23 cellular contexts compared by ENCODE assay signal in the genomic region with DNA sequence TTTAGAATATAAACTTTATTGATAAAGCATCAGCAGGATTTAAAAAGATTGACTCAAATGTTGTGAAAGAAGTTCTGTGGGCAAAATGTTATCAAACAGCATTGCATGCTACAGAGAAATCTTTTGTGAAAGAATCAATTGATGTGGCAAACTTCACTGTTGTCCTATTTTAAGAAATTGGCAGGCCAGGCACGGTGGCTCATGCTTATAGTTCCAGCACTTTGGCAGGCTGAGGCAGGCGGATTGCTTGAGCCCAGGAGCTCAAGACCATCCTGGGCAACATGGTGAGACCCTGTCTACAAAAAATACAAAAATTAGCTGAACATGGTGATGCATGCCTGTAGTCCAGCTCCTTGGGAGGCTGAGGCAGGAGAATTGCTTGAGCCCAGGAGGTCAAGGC. TPM values are rescaled to one million over a fixed set of nuclear protein-coding genes. Genes with fewer than 3 reads are reported as not detected.
A peak's percentile ranks its signal among the peaks of the same experiment; 100 is the strongest.
DNase-seq lines count a peak whose midpoint lies in the region; ATAC-seq and TF ChIP-seq lines count a peak whose summit lies in the region.
"Had no signal": no experiment of that assay in that cellular context is flagged by ENCODE, and none has a peak within 500 bp of the region (broad histone marks: within the 10 kb centered on the region; RNA-seq: fewer than 3 reads in every experiment).

No MANE protein-coding gene starts in this region.

- TF ChIP-seq POLR2A in testis (IDR thresholded peaks at IDR 0.05) (no peak), body of pancreas (IDR thresholded peaks at IDR 0.05) (no peak)

- H3K27ac ChIP-seq in heart right ventricle (peak overlapping the region in 1 of 10 donors; percentile 12), right cardiac atrium (ENCODE audit: low read length) (no peak overlapping the region), caudate nucleus (ENCODE audit: low read depth, low read length) (peak overlapping the region; percentile 52), testis (peak overlapping the region; percentile 1 to 42), body of pancreas (no peak overlapping the region)
- H3K27ac ChIP-seq: cardiac muscle cell, neural progenitor cell, Peyer's patch had no signal

- H3K9me3 ChIP-seq in heart right ventricle: peaks cover 0 to 33% (median 11%) of the 10 kb centered on the region in 11 donors
- H3K9me3 ChIP-seq in right cardiac atrium (ENCODE audit: control insufficient read depth, low read length): no peaks in the 10 kb centered on the region
- H3K9me3 ChIP-seq in testis: no peaks in the 10 kb centered on the region
- H3K9me3 ChIP-seq in body of pancreas: no peaks in the 10 kb centered on the region

- WGBS in heart right ventricle, 2 donors: 30 to 56% methylated on average over 2 of the region's 2 CpGs
- 61% methylated on average over 2 of the region's 2 CpGs for WGBS in right cardiac atrium
- WGBS in testis, 2 donors: 56 to 76% methylated on average over 2 of the region's 2 CpGs
- WGBS in body of pancreas, 2 donors: 55 to 75% methylated on average over 2 of the region's 2 CpGs

- ATAC-seq in heart right ventricle (peak in 7 of 8 donors; percentile 28 to 69 (median 61)), right cardiac atrium (no peak), body of pancreas (no peak)
- ATAC-seq: esophagus mucosa; stimulated activated effector memory CD8-positive, alpha-beta T cell treated with anti-CD3 and anti-CD28 coated beads, Interleukin-12 subunit alpha, Interleukin-12 subunit beta, amount 100 ng/mL, for 72 hours had no signal

- TF ChIP-seq CTCF in heart right ventricle (IDR thresholded peaks at IDR 0.05) (no peak), testis (IDR thresholded peaks at IDR 0.05) (no peak), body of pancreas (IDR thresholded peaks at IDR 0.05) (no peak)

- DNase-seq in heart right ventricle (no peak), right cardiac atrium (no peak), caudate nucleus (lab: John Stamatoyannopoulos, UW) (peak in 13 of 61 donors; percentile 4 to 59 (median 28)), midbrain (lab: John Stamatoyannopoulos, UW) (peak; percentile 71), testis (peak; percentile 78), cortex of kidney (lab: John Stamatoyannopoulos, UW) (no peak), HuH-7.5 (ENCODE audit: low spot score) (no peak), body of pancreas (no peak)
- DNase-seq: activated CD4-positive, alpha-beta T cell treated with anti-CD3 and anti-CD28 coated beads, Interleukin-2, amount 50 U/mL, for 1 hour; activated CD4-positive, CD25-positive, alpha-beta regulatory T cell; activated effector memory CD4-positive, alpha-beta T cell treated with Interleukin-2 at 50 U/mL for 16 hours; activated T-cell treated with anti-CD3 and anti-CD28 coated beads, Interleukin-2, amount 50 U/mL, for 1 hour; aorta; CD8-positive, alpha-beta memory T cell; dermis blood vessel endothelial cell; mesenchymal stem cell; NCI-H748 treated with DMSO at 0.1 percent for 48 hours; Peyer's patch; T1000 had no signal

- intact Hi-C loops in heart right ventricle (cut with DNase I) (no loop called here), right cardiac atrium (cut with DNase I) (no loop called here), testis (cut with DNase I; ENCODE audit: low total_unique reads) (no loop called here), body of pancreas (cut with DNase I) (no loop called here)

- H3K36me3 ChIP-seq in heart right ventricle (peaks cover 0 to 75% (median 13%) of the 10 kb centered on the region in 9 donors), testis (ENCODE audit: low read depth, missing control alignments) (no peaks in the 10 kb centered on the region), body of pancreas (replicated peaks in 1 of 2; ENCODE audit: insufficient read depth in 1 of 2, low read depth in 2 of 2) (peaks cover 0 to 2% of the 10 kb centered on the region in 2 donors)
- H3K36me3 ChIP-seq: cardiac muscle cell had no signal

- no peak overlapping the region for H3K4me3 ChIP-seq in heart right ventricle
- H3K4me3 ChIP-seq in right cardiac atrium (ENCODE audit: low read length): no peak overlapping the region
- H3K4me3 ChIP-seq in testis: no peak overlapping the region
- H3K4me3 ChIP-seq in body of pancreas: no peak overlapping the region
- H3K4me3 ChIP-seq: cardiac muscle cell, neural progenitor cell, Peyer's patch had no signal

- H3K4me1 ChIP-seq in heart right ventricle: peaks cover 0 to 30% (median 16%) of the 10 kb centered on the region in 9 donors
- no peaks in the 10 kb centered on the region for H3K4me1 ChIP-seq in right cardiac atrium (ENCODE audit: control insufficient read depth, insufficient read depth, low read length)
- no peaks in the 10 kb centered on the region for H3K4me1 ChIP-seq in testis
- peaks cover 4% of the 10 kb centered on the region for H3K4me1 ChIP-seq in body of pancreas
- H3K4me1 ChIP-seq: neural progenitor cell had no signal

- H3K27me3 ChIP-seq in heart right ventricle (no peaks in the 10 kb centered on the region), right cardiac atrium (ENCODE audit: control insufficient read depth, insufficient read depth) (no peaks in the 10 kb centered on the region), testis (no peaks in the 10 kb centered on the region), body of pancreas (no peaks in the 10 kb centered on the region)
- H3K27me3 ChIP-seq: cardiac muscle cell, neural progenitor cell, Peyer's patch had no signal

RNA-seq across cellular contexts. Expression of a gene that starts 17.4 kb away (rescaled TPM):
- total RNA-seq in heart right ventricle (10 to 100 TPM; 32.8 to 58.4 (median 44.7) TPM), right cardiac atrium (10 to 100 TPM; 17.2 to 23.4 (median 19.6) TPM), testis (10 to 100 TPM; 40.3 to 40.6 TPM), body of pancreas (1 to 10 TPM; 6.2 to 7.6 TPM)
- polyA plus RNA-seq in heart right ventricle (10 to 100 TPM in 1 of 2 donors, 1 to 10 TPM in 1; 7.6 to 13.5 TPM), right cardiac atrium (7.5 TPM), testis (ENCODE audit: insufficient read depth, low read depth, low replicate concordance) (32.7 TPM)

RNA-seq across cellular contexts. Expression of a gene that starts 38.2 kb away (rescaled TPM):
- total RNA-seq in heart right ventricle (1 to 10 TPM; 4.2 to 6.5 (median 5.3) TPM), right cardiac atrium (1 to 10 TPM; 5.2 to 6.0 (median 5.4) TPM), testis (10 to 100 TPM; 14.0 to 14.6 TPM), body of pancreas (1 to 10 TPM; 5.3 to 7.5 TPM)
- polyA plus RNA-seq in heart right ventricle (1 to 10 TPM; 1.6 to 2.8 TPM), right cardiac atrium (2.4 TPM), testis (ENCODE audit: insufficient read depth, low read depth, low replicate concordance) (6.2 TPM)

Comparison
In these comparisons a context has a peak if more than half of its experiments do, and no peak if none do; other contexts are left out.
1. ATAC-seq: peak in heart right ventricle (7 of 8); none in right cardiac atrium (0 of 2) and body of pancreas (single experiment).
2. DNase-seq: peak in midbrain (single experiment) and testis (single experiment); none in heart right ventricle (0 of 2), right cardiac atrium (0 of 3), cortex of kidney (single experiment), HuH-7.5 (single experiment) and body of pancreas (0 of 4).
3. H3K27ac ChIP-seq: peak in caudate nucleus (single experiment) and testis (2 of 2); none in right cardiac atrium (single experiment) and body of pancreas (0 of 4).